ENCODE assay signal across 8 cellular contexts in genomic region chr3:136142592-136142991, GRCh38. TPM values are rescaled to one million over a fixed set of nuclear protein-coding genes. Genes with fewer than 3 reads are reported as not detected.
DNase-seq lines count a peak whose midpoint lies in the region; ATAC-seq and TF ChIP-seq lines count a peak whose summit lies in the region.

No MANE protein-coding gene starts in this region.

- CTCF ChIA-PET in CD4-positive, alpha-beta memory T cell (lab: Charles Lee; ENCODE audit: partially characterized antibody) = no interaction called here

- H3K4me1 Mint-ChIP-seq in CD4-positive, alpha-beta memory T cell = peaks cover 7 to 14% (median 10%) of the 10 kb centered on the region in 4 donors

- peaks cover 0 to 3% of the 10 kb centered on the region in 2 donors for H3K36me3 Mint-ChIP-seq in CD4-positive, alpha-beta memory T cell

- DNase-seq in CD4-positive, alpha-beta memory T cell = no peak
- DNase-seq in LHCN-M2 (ENCODE audit: low read depth) = peak; percentile 90
- peak; percentile 55 for DNase-seq in brain microvascular endothelial cell
- DNase-seq in lower lobe of right lung = no peak
- DNase-seq in OCI-M2 (lab: John Stamatoyannopoulos, UW; ENCODE audit: unreplicated experiment) = no peak
- no peak for DNase-seq in superior temporal gyrus (ENCODE audit: extremely low spot score)
- no peak for DNase-seq in BE2C

- no peaks in the 10 kb centered on the region for H3K27me3 Mint-ChIP-seq in CD4-positive, alpha-beta memory T cell

- no peaks in the 10 kb centered on the region for H3K4me1 ChIP-seq in CD4-positive, alpha-beta memory T cell (ENCODE audit: insufficient read depth, low read length)
- peaks cover 23% of the 10 kb centered on the region for H3K4me1 ChIP-seq in lower lobe of right lung
- no peaks in the 10 kb centered on the region; the same call in none of the 2 replicates for H3K4me1 ChIP-seq in BE2C

- in situ Hi-C loops in brain microvascular endothelial cell (cut with HindIII; ENCODE audit: low pct_ligation_motif_present, low sequenced_read_pairs) = no loop called here

- H3K4me3 Mint-ChIP-seq in CD4-positive, alpha-beta memory T cell = no peak overlapping the region

- no peaks in the 10 kb centered on the region for H3K9me3 Mint-ChIP-seq in CD4-positive, alpha-beta memory T cell

- POLR2A ChIA-PET in CD4-positive, alpha-beta memory T cell (lab: Charles Lee; ENCODE audit: partially characterized antibody) = interaction anchor here (1.0 kb wide), 1 partner anchor 54 kb away, joined by 3 read pairs; the partner anchor contains the start of gene MSL2

- intact Hi-C loops in CD4-positive, alpha-beta memory T cell (cut with micrococcal nuclease) = loop anchor here (5.0 kb wide), 1 partner anchor 110 kb away; the partner anchor contains the start of gene PCCB
- intact Hi-C loops in lower lobe of right lung (cut with DNase I) = no loop called here

- no peaks in the 10 kb centered on the region for H3K9me3 ChIP-seq in CD4-positive, alpha-beta memory T cell (ENCODE audit: control insufficient read depth in 1 of 2, low read length in 2 of 2)
- H3K9me3 ChIP-seq in lower lobe of right lung = no peaks in the 10 kb centered on the region
- no peaks in the 10 kb centered on the region for H3K9me3 ChIP-seq in BE2C

- no peak overlapping the region for H3K4me3 ChIP-seq in CD4-positive, alpha-beta memory T cell (ENCODE audit: low read length in 2 of 2)
- H3K4me3 ChIP-seq in brain microvascular endothelial cell (ENCODE audit: low read depth, low read length) = no peak overlapping the region
- no peak overlapping the region for H3K4me3 ChIP-seq in lower lobe of right lung
- H3K4me3 ChIP-seq in BE2C (ENCODE audit: low read depth, low read length) = no peak overlapping the region

- no peak overlapping the region for H3K27ac ChIP-seq in CD4-positive, alpha-beta memory T cell (ENCODE audit: low read depth, low read length)
- H3K27ac ChIP-seq in brain microvascular endothelial cell (peak overlapping the region; percentile 75), lower lobe of right lung (peak overlapping the region; percentile 22)

- TF ChIP-seq CTCF in brain microvascular endothelial cell (IDR thresholded peaks at IDR 0.05; ENCODE audit: low read depth, low read length, missing control alignments) (no peak), lower lobe of right lung (IDR thresholded peaks at IDR 0.05) (no peak), BE2C (IDR thresholded peaks at IDR 0.05; ENCODE audit: low read depth, low read length) (no peak)

- H3K27me3 ChIP-seq in CD4-positive, alpha-beta memory T cell (ENCODE audit: insufficient read depth, low read length) = no peaks in the 10 kb centered on the region
- no peaks in the 10 kb centered on the region for H3K27me3 ChIP-seq in brain microvascular endothelial cell (replicated peaks)
- no peaks in the 10 kb centered on the region for H3K27me3 ChIP-seq in lower lobe of right lung (ENCODE audit: low read depth)
- H3K27me3 ChIP-seq in BE2C = no peaks in the 10 kb centered on the region

- peak overlapping the region in 4 of 7 donors; percentile 22 to 70 (median 45) for H3K27ac Mint-ChIP-seq in CD4-positive, alpha-beta memory T cell

- ATAC-seq in lower lobe of right lung (peak; percentile 85 to 89), GM19351 (IDR thresholded peaks at IDR 0.05; ENCODE audit: unreplicated experiment) (no peak)

- H3K36me3 ChIP-seq in CD4-positive, alpha-beta memory T cell (ENCODE audit: insufficient read depth, low read length) = no peaks in the 10 kb centered on the region
- H3K36me3 ChIP-seq in brain microvascular endothelial cell (replicated peaks) = no peaks in the 10 kb centered on the region
- H3K36me3 ChIP-seq in lower lobe of right lung = peaks cover 11% of the 10 kb centered on the region
- H3K36me3 ChIP-seq in BE2C = no peaks in the 10 kb centered on the region

RNA-seq across cellular contexts. Expression of gene MSL2, which starts 53.5 kb away (rescaled TPM):
- 100 to 1,000 TPM in 1 of 2 experiments, 10 to 100 TPM in 1; 98.6 to 103 TPM for total RNA-seq in CD4-positive, alpha-beta memory T cell
- polyA plus RNA-seq in CD4-positive, alpha-beta memory T cell = 10 to 100 TPM; 36.3 to 41.1 TPM
- 7.6 and 9.1 TPM in 2 replicates for total RNA-seq in LHCN-M2 (2014; rRNA removed)
- 4.8 TPM for polyA plus RNA-seq in LHCN-M2 (2012)
- total RNA-seq in lower lobe of right lung = 36.9 TPM
- polyA plus RNA-seq in BE2C (2012; ENCODE audit: insufficient read depth, insufficient read length, low read depth) = 25.0 TPM

Comparison
In these comparisons a context has a peak if more than half of its experiments do, and no peak if none do; other contexts are left out.
1. DNase-seq: peak in LHCN-M2 (single experiment) and brain microvascular endothelial cell (single experiment); none in CD4-positive, alpha-beta memory T cell (0 of 5), lower lobe of right lung (single experiment), OCI-M2 (single experiment), superior temporal gyrus (single experiment) and BE2C (single experiment).